Comparison of ENCODE assay signal across 14 cellular contexts in the genomic region with DNA sequence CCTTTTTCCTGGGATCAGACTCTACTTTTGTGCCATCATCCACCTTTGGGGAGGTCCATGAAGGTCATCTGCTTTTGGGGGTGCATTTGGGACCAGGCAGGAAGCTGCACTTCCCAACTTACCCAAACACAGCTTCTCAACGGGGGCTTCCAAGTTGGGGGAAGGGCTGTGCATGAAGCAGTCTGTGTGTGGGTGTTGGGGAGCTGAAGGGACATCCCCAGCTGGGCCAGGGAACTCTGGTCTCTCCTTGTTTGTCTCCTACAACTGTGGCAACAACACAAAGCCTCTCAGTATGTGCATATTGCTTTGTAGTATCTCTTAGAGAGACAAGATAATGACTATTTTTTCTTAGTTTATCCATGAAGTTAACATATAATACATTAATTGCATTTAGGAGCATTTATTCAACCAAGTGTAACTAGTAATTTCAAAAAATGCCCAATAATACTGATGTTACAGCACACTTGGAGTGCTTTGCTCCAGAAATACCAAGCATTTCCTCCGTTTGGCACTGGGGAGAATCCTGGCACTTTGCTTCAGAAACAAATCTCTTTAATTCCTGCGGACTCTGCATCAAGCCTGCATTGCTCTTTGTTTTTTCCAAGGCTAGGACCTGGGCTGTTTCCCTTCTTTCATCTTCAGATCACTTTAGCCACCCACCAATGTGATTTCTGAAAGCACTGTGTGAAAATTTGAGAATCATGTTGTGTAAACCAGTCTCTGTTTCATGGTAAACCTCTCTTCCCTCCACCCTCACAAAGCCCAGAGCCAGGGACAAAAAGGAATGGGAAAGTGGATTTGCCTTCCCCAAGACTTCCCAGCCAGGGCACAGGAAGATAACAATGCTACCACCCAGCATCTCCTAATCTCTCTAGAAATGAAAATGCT.
DNase-seq lines count a peak whose midpoint lies in the region; FAIRE-seq and TF ChIP-seq lines count a peak whose summit lies in the region.
"Had no signal": no experiment of that assay in that cellular context is flagged by ENCODE, and none has a peak within 500 bp of the region (broad histone marks: within the 10 kb centered on the region; RNA-seq: fewer than 3 reads in every experiment).

No MANE protein-coding gene starts in this region.

- CTCF ChIA-PET in H1 (lab: Charles Lee; ENCODE audit: partially characterized antibody) = interaction anchor here (0.6 to 2.0 kb wide), 6 partner anchors 10 to 130 kb away, joined by 3 to 4 read pairs (median 4); no protein-coding TSS in a partner anchor

- H4K20me1 ChIP-seq in GM23248 (ENCODE audit: insufficient read depth) = no peaks in the 10 kb centered on the region
- H4K20me1 ChIP-seq in H1 (replicated peaks in 1 of 2; ENCODE audit: control insufficient read depth in 1 of 2, insufficient read depth in 2 of 2, low read length in 2 of 2) = no peaks in the 10 kb centered on the region

- H3K27ac ChIP-seq in GM23248 = peak overlapping the region; percentile 33
- peak overlapping the region; percentile 98 for H3K27ac ChIP-seq in HUES48 (ENCODE audit: low read depth, low read length)
- H3K27ac ChIP-seq in H1 (ENCODE audit: low read depth, low read length) = 0 out of 2 replicates have a peak overlapping the region, but pooled peaks have one; percentile 57
- H3K27ac ChIP-seq: breast epithelium, thyroid gland had no signal

- H2BK15ac ChIP-seq in H1 (ENCODE audit: low read length) = no peak overlapping the region; the same call in 1 of the 2 replicates

- FAIRE-seq in H1 (lab: Jason Lieb, UNC) = no peak

- H3F3A ChIP-seq in GM23248 (ENCODE audit: insufficient read depth) = peaks cover 15% of the 10 kb centered on the region; the same call in 1 of the 2 replicates

- H3K27me3 Mint-ChIP-seq in osteocyte (ENCODE audit: unreplicated experiment) = no peaks in the 10 kb centered on the region

- no peak for TF ChIP-seq RAD21 in H1 (IDR thresholded peaks at IDR 0.05 in 1 of 2, conservative IDR thresholded peaks at IDR 0.05 in 1 of 2; ENCODE audit: low read depth in 2 of 2, low read length in 2 of 2)

- H3K27me3 ChIP-seq in GM23248 (replicated peaks; ENCODE audit: insufficient read depth) (no peaks in the 10 kb centered on the region), HUES48 (ENCODE audit: control insufficient read depth, insufficient read depth, low read length) (no peaks in the 10 kb centered on the region), H1 (replicated peaks in 1 of 4; ENCODE audit: control insufficient read depth in 3 of 4, extremely low read depth in 1 of 4, insufficient read depth in 3 of 4, low read length in 3 of 4) (no peaks in the 10 kb centered on the region)
- H3K27me3 ChIP-seq: breast epithelium, thyroid gland had no signal

- peaks cover 10% of the 10 kb centered on the region for H3K9me3 Mint-ChIP-seq in osteocyte (ENCODE audit: unreplicated experiment)
- H3K9me3 Mint-ChIP-seq: activated naive CD4-positive, alpha-beta T cell treated with anti-CD3 and anti-CD28 coated beads, Interleukin-2, amount 10 ng/mL, durations not matched to agents 7 days and 5 days had no signal

- no peak overlapping the region for H2BK20ac ChIP-seq in H1 (ENCODE audit: low read length)

- no peak overlapping the region for H2BK120ac ChIP-seq in H1 (replicated peaks; ENCODE audit: low read depth, low read length)

- 29% methylated on average over 3 of the region's 3 CpGs for WGBS in GM23248 (ENCODE audit: low coverage in 1 of 2, low lambda C conversion rate in 2 of 2, missing lambda C conversion rate in 2 of 2), 2 experiments
- 55% methylated on average over 3 of the region's 3 CpGs; no CpG with 5 or more reads in 1 of the 2 experiments for WGBS in H1 (ENCODE audit: extremely low coverage in 1 of 2, insufficient coverage in 1 of 2, insufficient read length in 1 of 2, insufficient replicate concordance in 2 of 2, low coverage in 1 of 2, low lambda C conversion rate in 2 of 2, missing lambda C conversion rate in 1 of 2), 2 experiments

- H3K9me2 ChIP-seq in GM23248 (ENCODE audit: insufficient read depth) = no peaks in the 10 kb centered on the region

- no peak overlapping the region for H3K23ac ChIP-seq in H1 (ENCODE audit: insufficient read length)

- H3K27ac Mint-ChIP-seq in osteocyte (ENCODE audit: unreplicated experiment) = peak overlapping the region; percentile 47
- H3K27ac Mint-ChIP-seq: activated naive CD4-positive, alpha-beta T cell treated with anti-CD3 and anti-CD28 coated beads, Interleukin-2, amount 10 ng/mL, durations not matched to agents 7 days and 5 days had no signal

- TF ChIP-seq EP300 in H1 (IDR thresholded peaks at IDR 0.05; ENCODE audit: borderline replicate concordance in 1 of 2, low read depth in 2 of 2, low read length in 2 of 2) = no peak

- H3K79me2 ChIP-seq in GM23248 (ENCODE audit: insufficient read depth) (no peaks in the 10 kb centered on the region), H1 (ENCODE audit: control insufficient read depth in 1 of 2, insufficient read depth in 2 of 2, low read length in 2 of 2) (no peaks in the 10 kb centered on the region)

- TF ChIP-seq CTCF in H1 (IDR thresholded peaks at IDR 0.05; ENCODE audit: control extremely low read depth in 1 of 3, insufficient read depth in 1 of 3, low read depth in 1 of 3, low read length in 3 of 3) (no peak), osteocyte (IDR thresholded peaks at IDR 0.05) (no peak), GM20000 (IDR thresholded peaks at IDR 0.05; ENCODE audit: extremely low read depth, missing control alignments) (no peak)

- no peak overlapping the region for H4K8ac ChIP-seq in H1 (ENCODE audit: extremely low read depth, insufficient read depth, low read length)

- H4K5ac ChIP-seq in H1 (ENCODE audit: insufficient read length, low read depth, low read length) = no peak overlapping the region

- no peaks in the 10 kb centered on the region for H3K23me2 ChIP-seq in H1 (ENCODE audit: low read depth, low read length)

- H3K14ac ChIP-seq in H1 (ENCODE audit: insufficient read length) = no peak overlapping the region

- H2AK5ac ChIP-seq in H1 (ENCODE audit: low read depth, low read length) = no peak overlapping the region

- 0 out of 2 replicates have a peak overlapping the region, but pooled peaks have one; percentile 6 for H3K4me3 ChIP-seq in GM23248
- H3K4me3 ChIP-seq in HUES48 (ENCODE audit: low read depth, low read length) = 0 out of 2 replicates have a peak overlapping the region, but pooled peaks have one; percentile 4
- H3K4me3 ChIP-seq in H1 (ENCODE audit: extremely low read depth in 1 of 4, insufficient read depth in 2 of 4, low read depth in 3 of 4, low read length in 4 of 4) = peak overlapping the region in 1 of 4 experiments; percentile 1; a peak in 1 of 8 replicates
- H3K4me3 ChIP-seq: breast epithelium, thyroid gland had no signal

- no peak overlapping the region for H2BK5ac ChIP-seq in H1 (ENCODE audit: low read depth, low read length)

- H3K4me2 ChIP-seq in GM23248 (ENCODE audit: unreplicated experiment) (peak overlapping the region; percentile 63), H1 (ENCODE audit: insufficient read depth in 1 of 2, low read depth in 2 of 2, low read length in 2 of 2) (peak overlapping the region in 1 of 2 experiments; percentile 28; a peak in 2 of 4 replicates)

- H3K4ac ChIP-seq in H1 (replicated peaks; ENCODE audit: insufficient read length, low read depth, low read length) = no peak overlapping the region

- H3K4me1 ChIP-seq in GM23248 (ENCODE audit: insufficient read depth) = peaks cover 28% of the 10 kb centered on the region
- H3K4me1 ChIP-seq in HUES48 (ENCODE audit: control insufficient read depth, insufficient read depth, low read length) = peaks cover 20% of the 10 kb centered on the region
- peaks cover 8 to 15% (median 12%) of the 10 kb centered on the region in 4 experiments; a peak in 6 of 7 replicates for H3K4me1 ChIP-seq in H1 (replicated peaks in 1 of 4; ENCODE audit: control insufficient read depth in 3 of 4, insufficient read depth in 4 of 4, low read length in 3 of 4)
- H3K4me1 ChIP-seq: breast epithelium, thyroid gland had no signal

- no peak overlapping the region for H3K56ac ChIP-seq in H1 (replicated peaks; ENCODE audit: insufficient read length, low read depth, low read length)

- H3K79me1 ChIP-seq in H1 (ENCODE audit: low read depth, low read length) = no peaks in the 10 kb centered on the region

- H3K4me1 Mint-ChIP-seq in osteocyte (ENCODE audit: unreplicated experiment) = peaks cover 29% of the 10 kb centered on the region
- H3K4me1 Mint-ChIP-seq: activated naive CD4-positive, alpha-beta T cell treated with anti-CD3 and anti-CD28 coated beads, Interleukin-2, amount 10 ng/mL, durations not matched to agents 7 days and 5 days had no signal

- no peak overlapping the region for H3K4me3 Mint-ChIP-seq in osteocyte (ENCODE audit: unreplicated experiment)
- H3K4me3 Mint-ChIP-seq: activated naive CD4-positive, alpha-beta T cell treated with anti-CD3 and anti-CD28 coated beads, Interleukin-2, amount 10 ng/mL, durations not matched to agents 7 days and 5 days had no signal

- no peak for TF ChIP-seq POLR2A in H1 (IDR thresholded peaks at IDR 0.05; ENCODE audit: control extremely low read depth in 1 of 2, low read depth in 2 of 2, low read length in 2 of 2)

- H3K36me3 ChIP-seq in GM23248 (ENCODE audit: low read depth) = no peaks in the 10 kb centered on the region
- no peaks in the 10 kb centered on the region for H3K36me3 ChIP-seq in HUES48 (ENCODE audit: control insufficient read depth, insufficient read depth, low read length)
- H3K36me3 ChIP-seq in H1 (ENCODE audit: control insufficient read depth in 2 of 4, insufficient read depth in 4 of 4, low read length in 3 of 4) = no peaks in the 10 kb centered on the region
- H3K36me3 ChIP-seq: breast epithelium, thyroid gland had no signal

- POLR2A ChIA-PET in H1 (lab: Charles Lee; ENCODE audit: partially characterized antibody) = interaction anchor here (1.2 kb wide), 1 partner anchor 125 kb away, joined by 3 read pairs; no protein-coding TSS in a partner anchor

- H3K9me3 ChIP-seq in GM23248 (ENCODE audit: low read depth) (no peaks in the 10 kb centered on the region), HUES48 (ENCODE audit: control insufficient read depth, insufficient read depth, low read length) (peaks cover 4% of the 10 kb centered on the region; the same call in 1 of the 2 replicates), H1 (ENCODE audit: insufficient read depth in 2 of 2, low read depth in 1 of 2, low read length in 1 of 2) (no peaks in the 10 kb centered on the region)
- H3K9me3 ChIP-seq: breast epithelium, thyroid gland had no signal

- in situ Hi-C loops in GM23248 (cut with MboI) = no loop called here

- H4K91ac ChIP-seq in H1 (replicated peaks; ENCODE audit: insufficient read length, low read length) = peak overlapping the region; percentile 19

- H2AFZ ChIP-seq in GM23248 = no peak overlapping the region
- peak overlapping the region; percentile 89 for H2AFZ ChIP-seq in H1 (ENCODE audit: low read length)

- H3K9ac ChIP-seq in GM23248 (0 out of 2 replicates have a peak overlapping the region, but pooled peaks have one; percentile 2), HUES48 (ENCODE audit: low read depth, low read length) (no peak overlapping the region), H1 (replicated peaks in 1 of 4; ENCODE audit: extremely low read depth in 1 of 4, low read depth in 3 of 4, low read length in 3 of 4) (no peak overlapping the region)

- DNase-seq in GM23248 (peak; percentile 35), H1 (ENCODE audit: low read depth in 1 of 2, low spot score in 2 of 2) (no peak), osteocyte (ENCODE audit: extremely low spot score, unreplicated experiment) (no peak), GM20000 (ENCODE audit: low spot score) (no peak), NCI-H748 (lab: John Stamatoyannopoulos, UW; ENCODE audit: unreplicated experiment) (no peak), NCI-H2227 (lab: John Stamatoyannopoulos, UW; ENCODE audit: unreplicated experiment) (no peak), ureter (ENCODE audit: low spot score) (no peak)
- DNase-seq: activated naive CD4-positive, alpha-beta T cell treated with anti-CD3 and anti-CD28 coated beads, Interleukin-2, amount 10 ng/mL, durations not matched to agents 7 days and 5 days; effector CD8-positive, alpha-beta T cell; foreskin melanocyte; SIG-M5; thyroid gland had no signal

- peaks cover 4% of the 10 kb centered on the region for H3K36me3 Mint-ChIP-seq in osteocyte (ENCODE audit: unreplicated experiment)
- H3K36me3 Mint-ChIP-seq: activated naive CD4-positive, alpha-beta T cell treated with anti-CD3 and anti-CD28 coated beads, Interleukin-2, amount 10 ng/mL, durations not matched to agents 7 days and 5 days had no signal

- H3K18ac ChIP-seq in H1 (ENCODE audit: extremely low read depth, low read length) = peak overlapping the region; percentile 38; the same call in 1 of the 2 replicates

- peak overlapping the region; percentile 61; the same call in 1 of the 2 replicates for H2BK12ac ChIP-seq in H1 (ENCODE audit: low read depth, low read length)

Comparison
In these comparisons a context has a peak if more than half of its experiments do, and no peak if none do; other contexts are left out.
1. H3K27ac ChIP-seq: peak in every context shown above with its lines; median percentile 98 in HUES48; 57 in H1; 33 in GM23248.